Comparison of ENCODE assay signal across 18 cellular contexts in genomic region chr1:48017716-48018115, GRCh38. TPM values are rescaled to one million over a fixed set of nuclear protein-coding genes. Genes with fewer than 3 reads are reported as not detected.
DNase-seq lines count a peak whose midpoint lies in the region; ATAC-seq and TF ChIP-seq lines count a peak whose summit lies in the region.
"Had no signal": no experiment of that assay in that cellular context is flagged by ENCODE, and none has a peak within 500 bp of the region (broad histone marks: within the 10 kb centered on the region; RNA-seq: fewer than 3 reads in every experiment).

No MANE protein-coding gene starts in this region.

- no peaks in the 10 kb centered on the region for H3K27me3 ChIP-seq in colonic mucosa
- no peaks in the 10 kb centered on the region for H3K27me3 ChIP-seq in tibial artery

- TF ChIP-seq CTCF in colonic mucosa (IDR thresholded peaks at IDR 0.05) (no peak), tibial artery (IDR thresholded peaks at IDR 0.05) (no peak)

- intact Hi-C loops in colonic mucosa (cut with DNase I) (no loop called here), tibial artery (cut with DNase I; ENCODE audit: low total_unique reads) (no loop called here)

- H3K4me3 ChIP-seq in colonic mucosa, result no peak overlapping the region
- H3K4me3 ChIP-seq in tibial artery, result no peak overlapping the region
- H3K4me3 ChIP-seq: heart right ventricle, spleen had no signal

- DNase-seq in RPMI7951 (ENCODE audit: low read depth), result peak; percentile 12
- DNase-seq in colonic mucosa, result peak; percentile 15
- peak; percentile 46 for DNase-seq in islet precursor cell
- DNase-seq in tibial artery, result no peak
- no peak for DNase-seq in NCI-H524 treated with DMSO at 0.1 percent for 48 hours (lab: John Stamatoyannopoulos, UW)
- no peak for DNase-seq in GM03348 (ENCODE audit: low spot score)
- DNase-seq: activated naive CD8-positive, alpha-beta T cell treated with anti-CD3 and anti-CD28 coated beads, Interleukin-2, amount 50 U/mL, for 24 hours; DMS 273 treated with DMSO at 0.1 percent for 48 hours; heart right ventricle; MM.1S; NCI-H187; NCI-H510A treated with DMSO at 0.1 percent for 48 hours; posterior cingulate gyrus; spleen had no signal

- H3K27ac ChIP-seq in colonic mucosa (no peak overlapping the region), tibial artery (peak overlapping the region; percentile 46 to 70)
- H3K27ac ChIP-seq: heart right ventricle had no signal

- ATAC-seq in HG03108 (IDR thresholded peaks at IDR 0.05; ENCODE audit: unreplicated experiment), result no peak
- ATAC-seq: activated naive CD8-positive, alpha-beta T cell treated with anti-CD3 and anti-CD28 coated beads, Interleukin-2, amount 50 U/mL, for 24 hours; Panc1 had no signal

- no peaks in the 10 kb centered on the region for H3K9me3 ChIP-seq in colonic mucosa
- no peaks in the 10 kb centered on the region for H3K9me3 ChIP-seq in tibial artery
- H3K9me3 ChIP-seq: heart right ventricle, spleen had no signal

- H3K36me3 ChIP-seq in colonic mucosa (no peaks in the 10 kb centered on the region), tibial artery (no peaks in the 10 kb centered on the region)
- H3K36me3 ChIP-seq: heart right ventricle, spleen had no signal

- H3K9ac ChIP-seq in colonic mucosa (ENCODE audit: low read depth in 2 of 2, low read length in 2 of 2), result no peak overlapping the region

- H3K4me1 ChIP-seq in colonic mucosa (no peaks in the 10 kb centered on the region), tibial artery (peaks cover 0 to 54% (median 23%) of the 10 kb centered on the region in 4 donors)
- H3K4me1 ChIP-seq: spleen had no signal

RNA-seq across cellular contexts. Expression of gene TRABD2B, which starts 20.5 kb away (rescaled TPM):
- total RNA-seq in RPMI7951 (2014; rRNA removed; shearing (Covaris generic)), result not detected in 2 replicates
- total RNA-seq in colonic mucosa, result under 1 TPM; 0.42 to 0.77 TPM
- total RNA-seq: activated T-helper 1 cell treated with anti-CD3 and anti-CD28 coated beads, Interleukin-12 subunit alpha, Interleukin-12 subunit beta, Interleukin-2, Interleukin-4 antibody, amounts not matched to agents 30 ng/mL and 10 ng/mL and 1 ng/mL, durations not matched to agents 14 hours and 24 hours and 36 hours; endothelial cell of umbilical vein had no signal

Comparison
In these comparisons a context has a peak if more than half of its experiments do, and no peak if none do; other contexts are left out.
1. DNase-seq: peak in RPMI7951 (single experiment), colonic mucosa (single experiment) and islet precursor cell (single experiment); none in tibial artery (0 of 2), NCI-H524 treated with DMSO at 0.1 percent for 48 hours (single experiment) and GM03348 (single experiment).